Comparison of ENCODE assay signal across 20 cellular contexts in genomic region chr7:158262284-158263109, GRCh38.
DNase-seq lines count a peak whose midpoint lies in the region; ATAC-seq, FAIRE-seq and TF ChIP-seq lines count a peak whose summit lies in the region.
"Had no signal": no experiment of that assay in that cellular context is flagged by ENCODE, and none has a peak within 500 bp of the region (broad histone marks: within the 10 kb centered on the region; RNA-seq: fewer than 3 reads in every experiment).

No MANE protein-coding gene starts in this region.

- H2BK120ac ChIP-seq in H1 (replicated peaks; ENCODE audit: low read depth, low read length), result peak overlapping the region; percentile 43
- no peak overlapping the region for H2BK120ac ChIP-seq in trophoblast cell (ENCODE audit: insufficient read depth, low read length, poor library complexity)

- 94% methylated on average over 5 of the region's 5 CpGs; no CpG with 5 or more reads in 1 of the 2 experiments for WGBS in H1 (ENCODE audit: extremely low coverage in 1 of 2, insufficient coverage in 1 of 2, insufficient read length in 1 of 2, insufficient replicate concordance in 2 of 2, low coverage in 1 of 2, low lambda C conversion rate in 2 of 2, missing lambda C conversion rate in 1 of 2), 2 experiments
- no CpG with 5 or more reads among the region's 5 CpGs for WGBS in trophoblast cell (ENCODE audit: extremely low coverage, insufficient coverage, insufficient read length)

- H3K27ac ChIP-seq in H1 (ENCODE audit: low read depth, low read length) (no peak overlapping the region), trophoblast cell (ENCODE audit: low read depth, low read length) (no peak overlapping the region), foreskin keratinocyte (no peak overlapping the region)

- H4K5ac ChIP-seq in H1 (ENCODE audit: insufficient read length, low read depth, low read length), result no peak overlapping the region

- H3K4me3 ChIP-seq in H1 (ENCODE audit: extremely low read depth in 1 of 4, insufficient read depth in 2 of 4, low read depth in 3 of 4, low read length in 4 of 4) (no peak overlapping the region), trophoblast cell (ENCODE audit: low read depth, low read length) (peak overlapping the region; percentile 54)

- peak overlapping the region; percentile 96 for H3K56ac ChIP-seq in H1 (replicated peaks; ENCODE audit: insufficient read length, low read depth, low read length)

- peak overlapping the region; percentile 37 for H2BK5ac ChIP-seq in H1 (ENCODE audit: low read depth, low read length)
- H2BK5ac ChIP-seq in trophoblast cell (ENCODE audit: low read depth, low read length, poor library complexity), result no peak overlapping the region

- H3K9ac ChIP-seq in H1 (replicated peaks in 1 of 4; ENCODE audit: extremely low read depth in 1 of 4, low read depth in 3 of 4, low read length in 3 of 4) (no peak overlapping the region; a peak in 1 of 7 replicates), trophoblast cell (ENCODE audit: low read length) (no peak overlapping the region)
- H3K9ac ChIP-seq: SK-N-SH had no signal

- CTCF ChIA-PET in H1 (lab: Charles Lee; ENCODE audit: partially characterized antibody), result interaction anchor here (1.3 kb wide), 1 partner anchor 92 kb away, joined by 4 read pairs; no protein-coding TSS in a partner anchor

- TF ChIP-seq POLR2A in GM12891 (IDR thresholded peaks at IDR 0.05; ENCODE audit: low read depth, low read length) (no peak), H1 (IDR thresholded peaks at IDR 0.05; ENCODE audit: control extremely low read depth in 1 of 2, low read depth in 2 of 2, low read length in 2 of 2) (no peak)

- H4K8ac ChIP-seq in H1 (ENCODE audit: extremely low read depth, insufficient read depth, low read length) (no peak overlapping the region), trophoblast cell (ENCODE audit: low read depth, low read length) (no peak overlapping the region)

- H2BK12ac ChIP-seq in H1 (ENCODE audit: low read depth, low read length) (peak overlapping the region; percentile 71), trophoblast cell (ENCODE audit: low read length) (no peak overlapping the region)

- no peaks in the 10 kb centered on the region for H3K27me3 ChIP-seq in H1 (replicated peaks in 1 of 4; ENCODE audit: control insufficient read depth in 3 of 4, extremely low read depth in 1 of 4, insufficient read depth in 3 of 4, low read length in 3 of 4)
- H3K27me3 ChIP-seq in trophoblast cell (ENCODE audit: insufficient read depth, low read length), result no peaks in the 10 kb centered on the region
- no peaks in the 10 kb centered on the region for H3K27me3 ChIP-seq in foreskin keratinocyte

- DNase-seq in GM12891 (ENCODE audit: insufficient read length, low spot score) (no peak), HTR-8/SVneo (ENCODE audit: insufficient read length, low spot score) (no peak), H1 (ENCODE audit: low read depth in 1 of 2, low spot score in 2 of 2) (no peak), trophoblast cell (no peak), dermis blood vessel endothelial cell (no peak), foreskin keratinocyte (no peak), HuH-7 (ENCODE audit: low spot score) (no peak)
- DNase-seq: CD4-positive, CD25-positive, alpha-beta regulatory T cell; MV-4-11; NCI-H1105; NCI-H1436 treated with DMSO at 0.1 percent for 48 hours; NCI-H187 treated with DMSO at 0.1 percent for 48 hours; NCI-H446 treated with DMSO at 0.1 percent for 48 hours; NCI-H526; NCI-H82; NK-92 treated with Interleukin-12 subunit alpha and Interleukin-12 subunit beta, amount 100 ng/mL, for 24 hours; PC-3; SK-N-SH; SW 1271 had no signal

- H2AK5ac ChIP-seq in H1 (ENCODE audit: low read depth, low read length) (peak overlapping the region; percentile 98), trophoblast cell (ENCODE audit: low read length) (no peak overlapping the region)

- H4K91ac ChIP-seq in H1 (replicated peaks; ENCODE audit: insufficient read length, low read length) (peak overlapping the region; percentile 97), trophoblast cell (ENCODE audit: low read depth, low read length) (no peak overlapping the region)

- TF ChIP-seq CTCF in H1 (IDR thresholded peaks at IDR 0.05; ENCODE audit: control extremely low read depth in 1 of 3, insufficient read depth in 1 of 3, low read depth in 1 of 3, low read length in 3 of 3) (no peak), foreskin keratinocyte (conservative IDR thresholded peaks at IDR 0.05) (no peak)

- peak overlapping the region; percentile 23 for H2BK15ac ChIP-seq in H1 (ENCODE audit: low read length)

- no peak for TF ChIP-seq RAD21 in H1 (IDR thresholded peaks at IDR 0.05 in 1 of 2, conservative IDR thresholded peaks at IDR 0.05 in 1 of 2; ENCODE audit: low read depth in 2 of 2, low read length in 2 of 2)

- H3K4me2 ChIP-seq in H1 (ENCODE audit: insufficient read depth in 1 of 2, low read depth in 2 of 2, low read length in 2 of 2) (no peak overlapping the region), trophoblast cell (ENCODE audit: low read length) (no peak overlapping the region)
- H3K4me2 ChIP-seq: SK-N-SH had no signal

- H3K9me3 ChIP-seq in H1 (ENCODE audit: insufficient read depth in 2 of 2, low read depth in 1 of 2, low read length in 1 of 2) (peaks cover 29 to 77% of the 10 kb centered on the region in 2 experiments), trophoblast cell (ENCODE audit: insufficient read depth, low read depth, low read length) (peaks cover 68% of the 10 kb centered on the region)

- peaks cover 12% of the 10 kb centered on the region for H3K23me2 ChIP-seq in H1 (ENCODE audit: low read depth, low read length)

- H3K14ac ChIP-seq in H1 (ENCODE audit: insufficient read length) (peak overlapping the region; percentile 79), trophoblast cell (ENCODE audit: low read length) (no peak overlapping the region)

- peaks cover 3% of the 10 kb centered on the region for H3K79me1 ChIP-seq in H1 (ENCODE audit: low read depth, low read length)
- no peaks in the 10 kb centered on the region for H3K79me1 ChIP-seq in trophoblast cell (ENCODE audit: low read length)

- peak overlapping the region; percentile 96 for H3K4ac ChIP-seq in H1 (replicated peaks; ENCODE audit: insufficient read length, low read depth, low read length)
- no peak overlapping the region for H3K4ac ChIP-seq in trophoblast cell (ENCODE audit: low read depth, low read length)

- POLR2A ChIA-PET in H1 (lab: Charles Lee; ENCODE audit: partially characterized antibody), result no interaction called here

- no peak for ATAC-seq in foreskin keratinocyte
- ATAC-seq: PC-3 had no signal

- H2AFZ ChIP-seq in H1 (ENCODE audit: low read length) (no peak overlapping the region), trophoblast cell (ENCODE audit: insufficient read depth, low read length, poor library complexity) (no peak overlapping the region)

- TF ChIP-seq EP300 in H1 (IDR thresholded peaks at IDR 0.05; ENCODE audit: borderline replicate concordance in 1 of 2, low read depth in 2 of 2, low read length in 2 of 2), result no peak

- H3K4me1 ChIP-seq in H1 (replicated peaks in 1 of 4; ENCODE audit: control insufficient read depth in 3 of 4, insufficient read depth in 4 of 4, low read length in 3 of 4) (peaks cover 0 to 3% (median 0%) of the 10 kb centered on the region in 4 experiments; a peak in 1 of 7 replicates), trophoblast cell (ENCODE audit: control insufficient read depth in 1 of 2, insufficient read depth in 2 of 2, low read length in 2 of 2) (no peaks in the 10 kb centered on the region), foreskin keratinocyte (no peaks in the 10 kb centered on the region)

- peak; percentile 31 for FAIRE-seq in GM12891 (lab: Jason Lieb, UNC)
- FAIRE-seq in HTR-8/SVneo (lab: Jason Lieb, UNC), result peak; percentile 95
- FAIRE-seq in H1 (lab: Jason Lieb, UNC), result no peak
- FAIRE-seq: D721Med had no signal

- H3K18ac ChIP-seq in H1 (ENCODE audit: extremely low read depth, low read length) (no peak overlapping the region), trophoblast cell (ENCODE audit: low read length) (no peak overlapping the region)

- H4K20me1 ChIP-seq in H1 (replicated peaks in 1 of 2; ENCODE audit: control insufficient read depth in 1 of 2, insufficient read depth in 2 of 2, low read length in 2 of 2), result peaks cover 0 to 12% of the 10 kb centered on the region in 2 experiments

- H3K23ac ChIP-seq in H1 (ENCODE audit: insufficient read length), result peak overlapping the region; percentile 37
- no peak overlapping the region for H3K23ac ChIP-seq in trophoblast cell (ENCODE audit: low read length)

- no peak overlapping the region for H4K12ac ChIP-seq in trophoblast cell (ENCODE audit: low read depth, low read length)

- peak overlapping the region; percentile 26; the same call in 1 of the 2 replicates for H2BK20ac ChIP-seq in H1 (ENCODE audit: low read length)

- H3K79me2 ChIP-seq in H1 (ENCODE audit: control insufficient read depth in 1 of 2, insufficient read depth in 2 of 2, low read length in 2 of 2) (peaks cover 0 to 9% of the 10 kb centered on the region in 2 experiments; a peak in 2 of 4 replicates), trophoblast cell (ENCODE audit: control insufficient read depth, insufficient read depth, low read length, poor library complexity) (no peaks in the 10 kb centered on the region)

- peaks cover 0 to 8% (median 0%) of the 10 kb centered on the region in 4 experiments; a peak in 1 of 8 replicates for H3K36me3 ChIP-seq in H1 (ENCODE audit: control insufficient read depth in 2 of 4, insufficient read depth in 4 of 4, low read length in 3 of 4)
- no peaks in the 10 kb centered on the region for H3K36me3 ChIP-seq in trophoblast cell (ENCODE audit: control insufficient read depth in 1 of 2, insufficient read depth in 2 of 2, low read length in 2 of 2)

TF ChIP-seq in GM12891, 5 proteins besides CTCF, POLR2A, EP300 and RAD21:
- TF ChIP-seq PAX5 (IDR thresholded peaks at IDR 0.05; ENCODE audit: insufficient read depth, low read length, severe bottlenecking) (no peak), POLR2AphosphoS5 (IDR thresholded peaks at IDR 0.05; ENCODE audit: low read depth, low read length) (no peak), TAF1 (IDR thresholded peaks at IDR 0.05; ENCODE audit: low read depth, low read length) (no peak), POU2F2 (IDR thresholded peaks at IDR 0.05; ENCODE audit: low read depth, low read length) (no peak), SPI1 (IDR thresholded peaks at IDR 0.05; ENCODE audit: low read depth, low read length) (no peak)

TF ChIP-seq in H1, 55 proteins besides CTCF, POLR2A, EP300 and RAD21 (continues in another document):
- no peak for TF ChIP-seq HDAC6 (IDR thresholded peaks at IDR 0.05; ENCODE audit: low read depth, low read length)
- no peak for TF ChIP-seq RFX5 (IDR thresholded peaks at IDR 0.05; ENCODE audit: borderline replicate concordance, low read depth, low read length)
- no peak for TF ChIP-seq ATF2 (IDR thresholded peaks at IDR 0.05; ENCODE audit: low read length)
